Comparison of ENCODE assay signal across 2 cellular contexts in genomic region chr14:94051779-94052178, GRCh38.
TF ChIP-seq lines count a peak whose summit lies in the region.

No MANE protein-coding gene starts in this region.

TF ChIP-seq in HEK293, 187 proteins besides CTCF, POLR2A, EP300 and RAD21 (continued from another document):
- TF ChIP-seq ZFHX2 (tag by site-specific recombination; conservative IDR thresholded peaks at IDR 0.05): peak; percentile 54
- no peak for TF ChIP-seq ZNF214 (tag by site-specific recombination; IDR thresholded peaks at IDR 0.05; ENCODE audit: borderline replicate concordance)
- no peak for TF ChIP-seq MYNN (tag by site-specific recombination; IDR thresholded peaks at IDR 0.05; ENCODE audit: borderline replicate concordance)
- no peak for TF ChIP-seq HOXD13 (CRISPR knock-in tag; IDR thresholded peaks at IDR 0.05; ENCODE audit: borderline replicate concordance)
TF ChIP-seq in HEK293: peak in this region for 3.

TF ChIP-seq in neural cell, 6 proteins besides CTCF, POLR2A, EP300 and RAD21 (continued from another document):
- TF ChIP-seq EZH2 (IDR thresholded peaks at IDR 0.05; ENCODE audit: borderline replicate concordance, insufficient read depth, low read length, poor library complexity, severe bottlenecking) (no peak), MXI1 (conservative IDR thresholded peaks at IDR 0.05; ENCODE audit: poor library complexity, severe bottlenecking) (no peak)
- TF ChIP-seq, protein P1, sequence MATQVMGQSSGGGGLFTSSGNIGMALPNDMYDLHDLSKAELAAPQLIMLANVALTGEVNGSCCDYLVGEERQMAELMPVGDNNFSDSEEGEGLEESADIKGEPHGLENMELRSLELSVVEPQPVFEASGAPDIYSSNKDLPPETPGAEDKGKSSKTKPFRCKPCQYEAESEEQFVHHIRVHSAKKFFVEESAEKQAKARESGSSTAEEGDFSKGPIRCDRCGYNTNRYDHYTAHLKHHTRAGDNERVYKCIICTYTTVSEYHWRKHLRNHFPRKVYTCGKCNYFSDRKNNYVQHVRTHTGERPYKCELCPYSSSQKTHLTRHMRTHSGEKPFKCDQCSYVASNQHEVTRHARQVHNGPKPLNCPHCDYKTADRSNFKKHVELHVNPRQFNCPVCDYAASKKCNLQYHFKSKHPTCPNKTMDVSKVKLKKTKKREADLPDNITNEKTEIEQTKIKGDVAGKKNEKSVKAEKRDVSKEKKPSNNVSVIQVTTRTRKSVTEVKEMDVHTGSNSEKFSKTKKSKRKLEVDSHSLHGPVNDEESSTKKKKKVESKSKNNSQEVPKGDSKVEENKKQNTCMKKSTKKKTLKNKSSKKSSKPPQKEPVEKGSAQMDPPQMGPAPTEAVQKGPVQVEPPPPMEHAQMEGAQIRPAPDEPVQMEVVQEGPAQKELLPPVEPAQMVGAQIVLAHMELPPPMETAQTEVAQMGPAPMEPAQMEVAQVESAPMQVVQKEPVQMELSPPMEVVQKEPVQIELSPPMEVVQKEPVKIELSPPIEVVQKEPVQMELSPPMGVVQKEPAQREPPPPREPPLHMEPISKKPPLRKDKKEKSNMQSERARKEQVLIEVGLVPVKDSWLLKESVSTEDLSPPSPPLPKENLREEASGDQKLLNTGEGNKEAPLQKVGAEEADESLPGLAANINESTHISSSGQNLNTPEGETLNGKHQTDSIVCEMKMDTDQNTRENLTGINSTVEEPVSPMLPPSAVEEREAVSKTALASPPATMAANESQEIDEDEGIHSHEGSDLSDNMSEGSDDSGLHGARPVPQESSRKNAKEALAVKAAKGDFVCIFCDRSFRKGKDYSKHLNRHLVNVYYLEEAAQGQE (IDR thresholded peaks at IDR 0.05; ENCODE audit: borderline replicate concordance): no peak
TF ChIP-seq in neural cell: peak in this region for 0.
